ENCODE assay signal across 8 cellular contexts in the genomic region with DNA sequence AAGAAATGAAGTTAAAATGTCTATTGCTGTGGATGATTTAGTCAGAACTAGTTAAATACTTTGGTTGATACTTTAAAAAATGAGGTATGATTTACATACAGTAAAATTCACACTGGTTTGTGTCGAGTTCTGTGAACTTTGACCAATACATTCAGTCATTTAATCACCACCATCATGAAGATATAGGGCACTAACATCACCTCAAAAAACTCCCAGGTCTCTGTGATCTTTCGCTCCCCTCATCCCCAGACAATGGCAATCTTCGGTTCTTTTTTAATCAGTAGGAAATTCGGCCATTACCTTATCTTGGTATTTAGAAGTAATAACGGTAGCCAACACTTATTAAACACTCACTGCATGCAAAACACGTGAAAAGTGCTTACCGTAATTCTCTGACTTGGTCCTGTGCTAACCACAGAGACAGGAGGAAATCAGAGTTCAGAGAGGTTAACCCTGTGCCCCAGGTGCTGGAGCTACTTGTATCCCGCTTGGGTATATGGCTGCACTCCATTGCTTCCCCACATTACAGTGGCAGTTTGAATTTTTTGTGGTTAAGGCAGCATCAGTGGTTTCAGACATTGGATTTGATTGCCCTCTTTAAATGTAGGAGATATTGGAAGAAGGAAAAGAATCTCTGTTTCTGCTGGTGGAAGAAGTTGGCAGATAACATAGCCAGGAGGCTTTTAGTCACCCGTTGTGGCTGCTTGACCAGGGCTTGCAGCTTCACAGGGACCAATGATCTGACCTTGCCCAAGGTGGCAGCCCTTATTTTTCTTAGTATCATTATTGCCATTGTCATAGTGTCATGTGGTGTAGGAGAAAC. TPM values are rescaled to one million over a fixed set of nuclear protein-coding genes. Genes with fewer than 3 reads are reported as not detected.
DNase-seq lines count a peak whose midpoint lies in the region; ATAC-seq, FAIRE-seq and TF ChIP-seq lines count a peak whose summit lies in the region.

No MANE protein-coding gene starts in this region.

- WGBS in endodermal cell (ENCODE audit: insufficient coverage in 1 of 2, insufficient read length in 1 of 2), 2 experiments: 88 to 91% methylated on average over 4 to 9 of the region's 9 CpGs

- H3K27me3 ChIP-seq in endodermal cell (ENCODE audit: control insufficient read depth, insufficient read depth, low read length, poor library complexity, severe bottlenecking): peaks cover 13% of the 10 kb centered on the region

- FAIRE-seq in GM12891 (lab: Jason Lieb, UNC): peak; percentile 88

- no peaks in the 10 kb centered on the region for H3K36me3 ChIP-seq in endodermal cell (ENCODE audit: control insufficient read depth, insufficient read depth, low read length)

- no peak for TF ChIP-seq CTCF in endodermal cell (conservative IDR thresholded peaks at IDR 0.05)

- no peaks in the 10 kb centered on the region for H3K36me3 Mint-ChIP-seq in endodermal cell (ENCODE audit: low read depth)

- H3K27ac ChIP-seq in endodermal cell (ENCODE audit: low read depth, low read length): no peak overlapping the region

- in situ Hi-C loops in KBM-7 (cut with MboI; ENCODE audit: low pct_unique_long_range_greater_than_20kb, low sequenced_read_pairs): no loop called here

- no peak overlapping the region for H3K9ac ChIP-seq in endodermal cell (ENCODE audit: extremely low read depth, low read length, poor library complexity, severe bottlenecking)

- ATAC-seq in GM21528 (IDR thresholded peaks at IDR 0.05; ENCODE audit: low FRiP score, unreplicated experiment): peak; percentile 51

- H3K27ac Mint-ChIP-seq in endodermal cell: no peak overlapping the region

- H3K27me3 Mint-ChIP-seq in endodermal cell (ENCODE audit: insufficient read depth): peaks cover 26% of the 10 kb centered on the region

- DNase-seq in GM12891 (ENCODE audit: insufficient read length, low spot score) (no peak), KBM-7 (peak; percentile 26), glomerular visceral epithelial cell (ENCODE audit: extremely low spot score) (peak; percentile 66), OCI-M1 (lab: John Stamatoyannopoulos, UW) (no peak), NCI-H1417 treated with DMSO at 0.1 percent for 48 hours (lab: John Stamatoyannopoulos, UW) (no peak), endodermal cell (no peak), iPS-NIHi11 (ENCODE audit: low spot score) (no peak)

- TF ChIP-seq POLR2A in GM12891 (IDR thresholded peaks at IDR 0.05; ENCODE audit: low read depth, low read length): no peak

- no peak overlapping the region for H3K4me3 ChIP-seq in endodermal cell (ENCODE audit: low read length)

- no peaks in the 10 kb centered on the region for H3K9me3 ChIP-seq in endodermal cell (ENCODE audit: control insufficient read depth, low read length)

- peaks cover 12% of the 10 kb centered on the region for H3K4me1 ChIP-seq in endodermal cell (ENCODE audit: control insufficient read depth, insufficient read depth, low read length)

- no peaks in the 10 kb centered on the region for H3K9me3 Mint-ChIP-seq in endodermal cell

- H3K4me3 Mint-ChIP-seq in endodermal cell: no peak overlapping the region

- H3K4me1 Mint-ChIP-seq in endodermal cell: peaks cover 33% of the 10 kb centered on the region

TF ChIP-seq in GM12891, 5 proteins besides CTCF, POLR2A, EP300 and RAD21:
- no peak for TF ChIP-seq POLR2AphosphoS5 (IDR thresholded peaks at IDR 0.05; ENCODE audit: low read depth, low read length)
- 0 out of 2 replicates have a peak, but pooled peaks have one; percentile 5 for TF ChIP-seq SPI1 (IDR thresholded peaks at IDR 0.05; ENCODE audit: low read depth, low read length)
- TF ChIP-seq POU2F2 (IDR thresholded peaks at IDR 0.05; ENCODE audit: low read depth, low read length): peak; percentile 33; the same call in 1 of the 2 replicates
- no peak for TF ChIP-seq PAX5 (IDR thresholded peaks at IDR 0.05; ENCODE audit: insufficient read depth, low read length, severe bottlenecking)
- no peak for TF ChIP-seq TAF1 (IDR thresholded peaks at IDR 0.05; ENCODE audit: low read depth, low read length)
TF ChIP-seq in GM12891: peak in this region for 2.

RNA-seq across cellular contexts. Expression of a gene that starts 4.2 kb away (rescaled TPM):
- 22.3 TPM for polyA plus RNA-seq in GM12891 (2012; ENCODE audit: low read depth, missing spikeins)
- total RNA-seq in endodermal cell: 1 to 10 TPM; 4.2 to 6.9 TPM
- polyA plus RNA-seq in endodermal cell (2013, experiment 1 of 2): 8.0 TPM
- polyA plus RNA-seq in endodermal cell (2013, experiment 2 of 2): 6.3 TPM

Comparison
In these comparisons a context has a peak if more than half of its experiments do, and no peak if none do; other contexts are left out.
1. DNase-seq: peak in KBM-7 (single experiment) and glomerular visceral epithelial cell (single experiment); none in GM12891 (single experiment), OCI-M1 (single experiment), NCI-H1417 treated with DMSO at 0.1 percent for 48 hours (single experiment), endodermal cell (single experiment) and iPS-NIHi11 (single experiment).